In the genomic region with DNA sequence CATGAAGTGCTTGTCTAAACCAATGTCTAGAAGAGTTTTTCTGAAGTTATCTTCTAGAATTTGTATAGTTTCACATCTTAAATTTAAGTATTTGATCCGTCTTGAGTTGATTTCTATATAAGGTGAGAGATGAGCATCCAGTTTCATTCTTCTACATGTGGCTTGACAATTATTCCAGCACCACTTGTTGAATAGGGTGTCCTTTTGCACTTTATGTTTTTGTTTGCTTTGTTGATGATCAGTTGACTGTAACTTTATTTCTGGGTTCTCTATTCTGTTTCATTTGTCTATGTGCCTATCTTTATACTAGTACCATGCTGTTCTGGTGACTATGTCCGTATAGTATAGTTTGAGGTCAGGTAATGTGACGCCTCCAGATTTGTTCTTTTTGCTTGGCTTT, we compare ENCODE assay signal across 8 cellular contexts.
"Had no signal": no experiment of that assay in that cellular context is flagged by ENCODE, and none has a peak within 500 bp of the region (broad histone marks: within the 10 kb centered on the region; RNA-seq: fewer than 3 reads in every experiment).

No MANE protein-coding gene starts in this region.

- H3K9me3 Mint-ChIP-seq: GM23338, H9 had no signal

- H3K4me1 Mint-ChIP-seq: GM23338, H9 had no signal

- H3K27ac ChIP-seq: GM23248 had no signal

- H3K4me3 ChIP-seq: GM23248, GM23338, HAP-1 had no signal

- H3K36me3 ChIP-seq: HAP-1 had no signal

- DNase-seq: GM23248, GOT3, H7, H9, HCEC 1CT, HFFc6 had no signal

- H3K9me3 ChIP-seq: HAP-1 had no signal

- H3K4me3 Mint-ChIP-seq: GM23338, H9, HFFc6 had no signal

- H3K4me1 ChIP-seq: HAP-1 had no signal

- H3K27ac Mint-ChIP-seq: GM23338, H9, HFFc6 had no signal
